28 cellular contexts compared by ENCODE assay signal in genomic region chr11:21640491-21640890, GRCh38.
DNase-seq lines count a peak whose midpoint lies in the region; ATAC-seq, FAIRE-seq and TF ChIP-seq lines count a peak whose summit lies in the region.
"Had no signal": no experiment of that assay in that cellular context is flagged by ENCODE, and none has a peak within 500 bp of the region (broad histone marks: within the 10 kb centered on the region; RNA-seq: fewer than 3 reads in every experiment).

No MANE protein-coding gene starts in this region.

- H3K4me2 ChIP-seq in GM12878 (ENCODE audit: control insufficient read depth, insufficient read depth) = no peak overlapping the region
- H3K4me2 ChIP-seq: neural progenitor cell had no signal

- TF ChIP-seq CTCF in GM12878 (IDR thresholded peaks at IDR 0.05 in 2 of 3, conservative IDR thresholded peaks at IDR 0.05 in 1 of 3; ENCODE audit: control insufficient read depth in 2 of 3, extremely low read depth in 1 of 3, insufficient read depth in 1 of 3, low read depth in 3 of 3, low read length in 3 of 3) = no peak

- H4K20me1 ChIP-seq in GM12878 (ENCODE audit: control insufficient read depth, insufficient read depth) = no peaks in the 10 kb centered on the region

- no peak overlapping the region for H3K4me3 ChIP-seq in GM12878
- H3K4me3 ChIP-seq: adrenal gland, GM23248, heart left ventricle, neural progenitor cell, SJSA1, testis, uterus had no signal

- H2AFZ ChIP-seq in GM12878 (ENCODE audit: control insufficient read depth, low read depth, low read length) = no peak overlapping the region
- H2AFZ ChIP-seq: GM23248, neural progenitor cell had no signal

- no peaks in the 10 kb centered on the region for H3K79me2 ChIP-seq in GM12878 (ENCODE audit: control insufficient read depth, insufficient read depth, low read length)

- no TSS peak for BruUV-seq in GM12878 (replicated peaks; lab: Mats Ljungman, UMichigan)

- SMC1A ChIA-PET in GM12878 (lab: Charles Lee; ENCODE audit: uncharacterized antibody, unreplicated experiment) = interaction anchor here (0.7 to 1.8 kb wide), 4 partner anchors 9 to 14 kb away, joined by 3 to 6 read pairs (median 4); no protein-coding TSS in a partner anchor

- no peak for TF ChIP-seq POLR2A in GM12878 (IDR thresholded peaks at IDR 0.05; ENCODE audit: low read depth, low read length)

- no peaks in the 10 kb centered on the region for H3K36me3 ChIP-seq in GM12878 (ENCODE audit: control insufficient read depth in 2 of 2, insufficient read depth in 2 of 2, low read length in 1 of 2)
- H3K36me3 ChIP-seq: adrenal gland, brain microvascular endothelial cell, heart left ventricle, neural progenitor cell, SJSA1, uterus had no signal

- 35% methylated on average over 1 of the region's 1 CpG for WGBS in GM12878 (ENCODE audit: insufficient coverage, insufficient replicate concordance, low lambda C conversion rate, missing lambda C conversion rate)

- TF ChIP-seq RAD21 in GM12878 (IDR thresholded peaks at IDR 0.05; ENCODE audit: insufficient read depth, low read depth, low read length) = no peak

- no peak overlapping the region for H3K27ac ChIP-seq in GM12878 (ENCODE audit: control insufficient read depth, insufficient read depth)
- H3K27ac ChIP-seq: adrenal gland, brain microvascular endothelial cell, GM23248, heart left ventricle, neural progenitor cell, SJSA1, testis, uterus had no signal

- H3K27me3 ChIP-seq in GM12878 (replicated peaks in 1 of 2; ENCODE audit: control insufficient read depth in 2 of 2, insufficient read depth in 2 of 2, low read length in 1 of 2) = no peaks in the 10 kb centered on the region
- H3K27me3 ChIP-seq: adrenal gland, brain microvascular endothelial cell, heart left ventricle, neural progenitor cell, SJSA1, testis, uterus had no signal

- H3K9ac ChIP-seq in GM12878 (ENCODE audit: control insufficient read depth, insufficient read depth, low read length) = no peak overlapping the region
- H3K9ac ChIP-seq: GM23248, neural progenitor cell had no signal

- intact Hi-C loops in GM12878 (cut with micrococcal nuclease; ENCODE audit: unreplicated experiment) = no loop called here

- peak; percentile 21 for DNase-seq in MV-4-11 (lab: John Stamatoyannopoulos, UW)
- no peak for DNase-seq in GM12878 (ENCODE audit: low read depth, low spot score)
- DNase-seq: activated CD4-positive, alpha-beta T cell treated with anti-CD3 and anti-CD28 coated beads for 36 hours; adrenal gland; brain microvascular endothelial cell; CD4-positive, CD25-positive, alpha-beta regulatory T cell; effector memory CD4-positive, alpha-beta T cell; erythroblast; foreskin fibroblast; GM23248; heart left ventricle; NCI-H1417 treated with DMSO at 0.1 percent for 48 hours; NCI-H2081 treated with DMSO at 0.1 percent for 48 hours; NCI-H446; NCI-H82; stimulated activated CD4-positive, alpha-beta T cell treated with anti-CD3 and anti-CD28 coated beads, Interleukin-4, amount 100 ng/mL, for 4 hours; stimulated activated naive CD4-positive, alpha-beta T cell; T-cell; testis; uterus had no signal

- in situ Hi-C loops in GM12878 (cut with MboI) = no loop called here

- H3K4me1 ChIP-seq in GM12878 (ENCODE audit: control insufficient read depth, insufficient read depth, low read length) = no peaks in the 10 kb centered on the region
- H3K4me1 ChIP-seq: adrenal gland, heart left ventricle, neural progenitor cell, SJSA1, testis, uterus had no signal

- no peak for TF ChIP-seq EP300 in GM12878 (IDR thresholded peaks at IDR 0.05; ENCODE audit: borderline replicate concordance in 1 of 2, control insufficient read depth in 1 of 2, low read depth in 2 of 2, low read length in 2 of 2)

- RAD21 ChIA-PET in GM12878 (lab: Charles Lee; ENCODE audit: unreplicated experiment) = interaction anchor here (1.2 to 1.9 kb wide), 3 partner anchors 9 to 68 kb away, joined by 3 to 7 read pairs (median 3); no protein-coding TSS in a partner anchor

- no peak for FAIRE-seq in GM12878 (lab: Jason Lieb, UNC)

- no peaks in the 10 kb centered on the region for H3K9me3 ChIP-seq in GM12878 (replicated peaks; ENCODE audit: control insufficient read depth, insufficient read depth, low read length)
- H3K9me3 ChIP-seq: SJSA1, testis, uterus had no signal

- CTCF ChIA-PET in GM12878 (lab: Yijun Ruan, JAX) = interaction anchor here (1.1 to 1.5 kb wide), 3 partner anchors 9 to 109 kb away, joined by 3 to 4 read pairs (median 4); no protein-coding TSS in a partner anchor

- POLR2A ChIA-PET in GM12878 (lab: Charles Lee) = no interaction called here

- ATAC-seq in GM18511 (IDR thresholded peaks at IDR 0.05; ENCODE audit: unreplicated experiment) = peak; percentile 65
- ATAC-seq in HG02759 (IDR thresholded peaks at IDR 0.05; ENCODE audit: unreplicated experiment) = peak; percentile 65
- peak; percentile 84 for ATAC-seq in GM12878
- no peak for ATAC-seq in GM21381 (IDR thresholded peaks at IDR 0.05; ENCODE audit: unreplicated experiment)
- no peak for ATAC-seq in GM19455 (IDR thresholded peaks at IDR 0.05; ENCODE audit: unreplicated experiment)
- no peak for ATAC-seq in HG03095 (IDR thresholded peaks at IDR 0.05; ENCODE audit: unreplicated experiment)
- ATAC-seq: activated CD4-positive, alpha-beta T cell treated with anti-CD3 and anti-CD28 coated beads for 36 hours; heart left ventricle; sciatic nerve; T-cell had no signal

TF ChIP-seq in GM12878, 131 proteins besides CTCF, POLR2A, EP300 and RAD21:
- TF ChIP-seq NFXL1 (IDR thresholded peaks at IDR 0.05; ENCODE audit: borderline replicate concordance) (no peak), ZNF24 (IDR thresholded peaks at IDR 0.05) (no peak), CBX5 (IDR thresholded peaks at IDR 0.05; ENCODE audit: low read depth) (no peak), KDM1A (IDR thresholded peaks at IDR 0.05; ENCODE audit: borderline replicate concordance) (no peak)

Comparison
In these comparisons a context has a peak if more than half of its experiments do, and no peak if none do; other contexts are left out.
1. ATAC-seq: peak in GM18511 (single experiment), HG02759 (single experiment) and GM12878 (single experiment); none in GM21381 (single experiment), GM19455 (single experiment) and HG03095 (single experiment).